Comparison of ENCODE assay signal across 21 cellular contexts in the genomic region with DNA sequence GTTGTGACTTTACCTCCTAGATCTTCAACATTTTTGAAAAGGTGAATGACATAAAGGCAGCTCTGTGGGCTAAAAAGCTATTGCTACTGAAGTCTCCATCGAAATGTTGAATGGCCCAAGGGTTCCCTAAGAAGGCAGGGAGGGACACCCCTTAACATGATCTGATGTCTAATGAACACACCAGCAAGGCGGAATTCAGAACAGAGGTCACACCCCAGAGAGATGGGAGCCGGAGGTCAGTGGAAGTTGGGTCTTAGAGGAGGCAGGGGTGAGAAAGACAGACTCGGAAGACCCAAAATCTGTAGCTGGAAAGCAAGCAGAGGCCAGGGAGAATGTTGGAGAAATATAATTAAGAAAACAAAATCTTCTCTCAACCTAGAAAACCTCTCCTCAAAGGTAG.
A peak's percentile ranks its signal among the peaks of the same experiment; 100 is the strongest.
DNase-seq lines count a peak whose midpoint lies in the region; TF ChIP-seq lines count a peak whose summit lies in the region.
"Had no signal": no experiment of that assay in that cellular context is flagged by ENCODE, and none has a peak within 500 bp of the region (broad histone marks: within the 10 kb centered on the region; RNA-seq: fewer than 3 reads in every experiment).

No MANE protein-coding gene starts in this region.

- H2AK5ac ChIP-seq in H9 (ENCODE audit: insufficient read length, low read length) (no peak overlapping the region), trophoblast cell (ENCODE audit: low read length) (peak overlapping the region; percentile 26)

- H3K14ac ChIP-seq in H9 (ENCODE audit: insufficient read depth, low read length) (peak overlapping the region; percentile 69; the same call in 1 of the 2 replicates), trophoblast cell (ENCODE audit: low read length) (peak overlapping the region; percentile 57)

- H4K5ac ChIP-seq in H9 (ENCODE audit: insufficient read length, low read depth, low read length), result no peak overlapping the region

- no peak overlapping the region for H2AFZ ChIP-seq in H9 (ENCODE audit: low read length)
- H2AFZ ChIP-seq in trophoblast cell (ENCODE audit: insufficient read depth, low read length, poor library complexity), result no peak overlapping the region

- H3K27me3 Mint-ChIP-seq in H9 (ENCODE audit: low read depth), result peaks cover 5% of the 10 kb centered on the region

- peaks cover 0 to 4% (median 0%) of the 10 kb centered on the region in 3 experiments; a peak in 1 of 7 replicates for H3K36me3 Mint-ChIP-seq in H9 (ENCODE audit: insufficient read depth in 1 of 3, low read depth in 3 of 3)
- H3K36me3 Mint-ChIP-seq: CD8-positive, alpha-beta T cell had no signal

- H2BK120ac ChIP-seq in H9 (ENCODE audit: low read depth, low read length, poor library complexity, severe bottlenecking) (no peak overlapping the region), trophoblast cell (ENCODE audit: insufficient read depth, low read length, poor library complexity) (peak overlapping the region; percentile 85)

- no peak overlapping the region for H3K56ac ChIP-seq in H9 (ENCODE audit: insufficient read length, low read depth, low read length)

- H3K4me3 ChIP-seq in NT2/D1 (ENCODE audit: insufficient read length, low read depth) (peak overlapping the region; percentile 42), trophoblast cell (ENCODE audit: low read depth, low read length) (no peak overlapping the region)

- H3K18ac ChIP-seq in H9 (ENCODE audit: insufficient read length, low read depth, low read length) (peak overlapping the region; percentile 29), trophoblast cell (ENCODE audit: low read length) (no peak overlapping the region)

- H3T11ph ChIP-seq in H9 (ENCODE audit: low read length), result no peak overlapping the region

- H3K23ac ChIP-seq in H9 (ENCODE audit: insufficient read length, low read depth, low read length), result no peak overlapping the region
- H3K23ac ChIP-seq in trophoblast cell (ENCODE audit: low read length), result no peak overlapping the region

- H2BK5ac ChIP-seq in H9 (ENCODE audit: insufficient read length, low read length) (no peak overlapping the region), trophoblast cell (ENCODE audit: low read depth, low read length, poor library complexity) (no peak overlapping the region)

- no peaks in the 10 kb centered on the region for H3K9me3 ChIP-seq in H9 (ENCODE audit: control insufficient read depth, low read depth, low read length)
- peaks cover 6% of the 10 kb centered on the region; the same call in 1 of the 2 replicates for H3K9me3 ChIP-seq in NT2/D1 (ENCODE audit: insufficient read depth, low read length)
- no peaks in the 10 kb centered on the region for H3K9me3 ChIP-seq in trophoblast cell (ENCODE audit: insufficient read depth, low read depth, low read length)

- H4K20me1 ChIP-seq in H9 (ENCODE audit: control insufficient read depth, insufficient read depth, insufficient read length), result no peaks in the 10 kb centered on the region

- no peaks in the 10 kb centered on the region for H3K9me3 Mint-ChIP-seq in H9
- H3K9me3 Mint-ChIP-seq: CD8-positive, alpha-beta T cell had no signal

- H2BK12ac ChIP-seq in H9 (ENCODE audit: insufficient read length, low read depth, low read length) (peak overlapping the region; percentile 3), trophoblast cell (ENCODE audit: low read length) (peak overlapping the region; percentile 70)

- no peaks in the 10 kb centered on the region for H3K79me1 ChIP-seq in H9 (ENCODE audit: insufficient read depth, low read depth, low read length, poor library complexity, severe bottlenecking)
- peaks cover 50% of the 10 kb centered on the region for H3K79me1 ChIP-seq in trophoblast cell (ENCODE audit: low read length)

- H3K4me1 ChIP-seq in H9 (ENCODE audit: insufficient read depth, low read length) (peaks cover 27% of the 10 kb centered on the region), NT2/D1 (ENCODE audit: insufficient read depth, insufficient read length) (peaks cover 24% of the 10 kb centered on the region), trophoblast cell (ENCODE audit: control insufficient read depth in 1 of 2, insufficient read depth in 2 of 2, low read length in 2 of 2) (peaks cover 47 to 64% of the 10 kb centered on the region in 2 experiments)

- no CpG with 5 or more reads among the region's 4 CpGs for WGBS in H9 (ENCODE audit: extremely low coverage, insufficient read length, low lambda C conversion rate)
- WGBS in trophoblast cell (ENCODE audit: extremely low coverage, insufficient coverage, insufficient read length), result no CpG with 5 or more reads among the region's 4 CpGs

- H3K36me3 ChIP-seq in NT2/D1 (ENCODE audit: insufficient read depth, insufficient read length, low read length), result no peaks in the 10 kb centered on the region
- H3K36me3 ChIP-seq in trophoblast cell (ENCODE audit: control insufficient read depth in 1 of 2, insufficient read depth in 2 of 2, low read length in 2 of 2), result no peaks in the 10 kb centered on the region

- H4K91ac ChIP-seq in H9 (ENCODE audit: insufficient read length, low read depth, low read length), result no peak overlapping the region
- peak overlapping the region; percentile 89 for H4K91ac ChIP-seq in trophoblast cell (ENCODE audit: low read depth, low read length)

- H3K4me2 ChIP-seq in H9 (ENCODE audit: insufficient read depth, insufficient read length, low read length), result peak overlapping the region; percentile 15
- H3K4me2 ChIP-seq in trophoblast cell (ENCODE audit: low read length), result no peak overlapping the region

- peak overlapping the region; percentile 73 for H3K27ac ChIP-seq in H9 (ENCODE audit: insufficient read length, low read depth, low read length)
- peak overlapping the region; percentile 83 for H3K27ac ChIP-seq in trophoblast cell (ENCODE audit: low read depth, low read length)
- H3K27ac ChIP-seq: HL-60 had no signal

- H3K27me3 ChIP-seq in H9 (ENCODE audit: insufficient read depth, low read length) (no peaks in the 10 kb centered on the region), NT2/D1 (ENCODE audit: insufficient read depth, insufficient read length) (no peaks in the 10 kb centered on the region), trophoblast cell (ENCODE audit: insufficient read depth, low read length) (no peaks in the 10 kb centered on the region)

- no peak overlapping the region for H2BK20ac ChIP-seq in H9 (ENCODE audit: low read depth, low read length, poor library complexity, severe bottlenecking)

- no peak for TF ChIP-seq CTCF in H9 (conservative IDR thresholded peaks at IDR 0.05)

- peak overlapping the region; percentile 91 to 99 (median 99); a peak in 5 of 7 replicates for H3K27ac Mint-ChIP-seq in H9
- H3K27ac Mint-ChIP-seq: CD8-positive, alpha-beta T cell had no signal

- no peak overlapping the region for H3K9ac ChIP-seq in H9 (ENCODE audit: extremely low read depth, insufficient read length, low read length)
- H3K9ac ChIP-seq in NT2/D1 (ENCODE audit: insufficient read length, low read depth), result peak overlapping the region; percentile 72
- no peak overlapping the region for H3K9ac ChIP-seq in trophoblast cell (ENCODE audit: low read length)

- H3K4ac ChIP-seq in H9 (ENCODE audit: low read depth, low read length), result no peak overlapping the region
- H3K4ac ChIP-seq in trophoblast cell (ENCODE audit: low read depth, low read length), result no peak overlapping the region

- no peak overlapping the region for H2BK15ac ChIP-seq in H9 (ENCODE audit: low read depth, low read length)

- H3K4me3 Mint-ChIP-seq in H9, result peak overlapping the region in 1 of 2 experiments; percentile 60; a peak in 2 of 5 replicates
- H3K4me3 Mint-ChIP-seq: CD8-positive, alpha-beta T cell had no signal

- DNase-seq in H9, result peak; percentile 9
- no peak for DNase-seq in NT2/D1 (ENCODE audit: low read depth, low spot score)
- peak; percentile 11 for DNase-seq in islet precursor cell
- DNase-seq in trophoblast cell, result no peak
- DNase-seq in NCI-H748 treated with DMSO at 0.1 percent for 48 hours (lab: John Stamatoyannopoulos, UW), result no peak
- no peak for DNase-seq in HuH-7.5 (ENCODE audit: low spot score)
- DNase-seq in HT-29 (ENCODE audit: low spot score), result no peak
- no peak for DNase-seq in KG1 (lab: John Stamatoyannopoulos, UW)
- DNase-seq: C1 segment of cervical spinal cord; Calu3; CD8-positive, alpha-beta T cell; DMS79 treated with DMSO at 0.1 percent for 48 hours; GF-D8; KBM-7; MM.1S; NCI-H1048; NCI-H1694; NCI-H2029 treated with DMSO at 0.1 percent for 48 hours; NCI-H2227 treated with DMSO at 0.1 percent for 48 hours; SHP77 treated with DMSO at 0.1 percent for 48 hours had no signal

- H4K8ac ChIP-seq in H9 (replicated peaks; ENCODE audit: insufficient read length, low read depth, low read length), result no peak overlapping the region
- H4K8ac ChIP-seq in trophoblast cell (ENCODE audit: low read depth, low read length), result peak overlapping the region; percentile 2

- H3K4me1 Mint-ChIP-seq in H9, result peaks cover 60 to 68% of the 10 kb centered on the region in 2 experiments

- H3K23me2 ChIP-seq in H9 (ENCODE audit: insufficient read length, low read depth, low read length, poor library complexity, severe bottlenecking), result no peaks in the 10 kb centered on the region

- H3K79me2 ChIP-seq in H9 (ENCODE audit: insufficient read depth, low read length) (no peaks in the 10 kb centered on the region), trophoblast cell (ENCODE audit: control insufficient read depth, insufficient read depth, low read length, poor library complexity) (peaks cover 14% of the 10 kb centered on the region)

- no peak overlapping the region for H4K12ac ChIP-seq in trophoblast cell (ENCODE audit: low read depth, low read length)

Comparison
In these comparisons a context has a peak if more than half of its experiments do, and no peak if none do; other contexts are left out.
1. DNase-seq: peak in H9 (single experiment) and islet precursor cell (single experiment); none in NT2/D1 (single experiment), trophoblast cell (0 of 2), NCI-H748 treated with DMSO at 0.1 percent for 48 hours (single experiment), HuH-7.5 (single experiment), HT-29 (single experiment) and KG1 (single experiment).